Comparison of ENCODE assay signal across 13 cellular contexts in genomic region chrX:10404435-10404834, GRCh38.
"Had no signal": no experiment of that assay in that cellular context is flagged by ENCODE, and none has a peak within 500 bp of the region (broad histone marks: within the 10 kb centered on the region; RNA-seq: fewer than 3 reads in every experiment).

No MANE protein-coding gene starts in this region.

- H3K4me1 Mint-ChIP-seq: activated naive CD8-positive, alpha-beta T cell treated with anti-CD3 and anti-CD28 coated beads, Interleukin-2, amount 10 ng/mL, durations not matched to agents 7 days and 5 days had no signal

- H3K36me3 Mint-ChIP-seq: activated CD4-positive, alpha-beta memory T cell treated with anti-CD3 and anti-CD28 coated beads for 36 hours; activated naive CD8-positive, alpha-beta T cell treated with anti-CD3 and anti-CD28 coated beads, Interleukin-2, amount 10 ng/mL, durations not matched to agents 7 days and 5 days had no signal

- H3K4me3 ChIP-seq: gastrocnemius medialis, heart right ventricle, left ventricle myocardium inferior, testis, upper lobe of right lung had no signal

- ATAC-seq: gastrocnemius medialis, heart right ventricle, upper lobe of right lung had no signal

- H3K27ac Mint-ChIP-seq: activated CD4-positive, alpha-beta memory T cell treated with anti-CD3 and anti-CD28 coated beads for 36 hours; activated naive CD8-positive, alpha-beta T cell treated with anti-CD3 and anti-CD28 coated beads, Interleukin-2, amount 10 ng/mL, durations not matched to agents 7 days and 5 days; nephron progenitor cell; stimulated activated naive CD8-positive, alpha-beta T cell treated with anti-CD3 and anti-CD28 coated beads, Interleukin-15, Interleukin-2, amounts not matched to agents 100 ng/mL and 50 ng/mL, for 24 hours had no signal

- H3K4me3 Mint-ChIP-seq: activated CD4-positive, alpha-beta memory T cell treated with anti-CD3 and anti-CD28 coated beads for 36 hours; activated naive CD8-positive, alpha-beta T cell treated with anti-CD3 and anti-CD28 coated beads, Interleukin-2, amount 10 ng/mL, durations not matched to agents 7 days and 5 days; nephron progenitor cell; stimulated activated naive CD8-positive, alpha-beta T cell treated with anti-CD3 and anti-CD28 coated beads, Interleukin-15, Interleukin-2, amounts not matched to agents 100 ng/mL and 50 ng/mL, for 24 hours had no signal

- DNase-seq: activated CD4-positive, alpha-beta memory T cell treated with anti-CD3 and anti-CD28 coated beads for 36 hours; activated naive CD8-positive, alpha-beta T cell treated with anti-CD3 and anti-CD28 coated beads, Interleukin-2, amount 10 ng/mL, durations not matched to agents 7 days and 5 days; dermis blood vessel endothelial cell; gastrocnemius medialis; heart right ventricle; left ventricle myocardium inferior; mesenchymal stem cell; nephron progenitor cell; stimulated activated CD4-positive, alpha-beta T cell treated with anti-CD3 and anti-CD28 coated beads, Interleukin-2, amount 100 ng/mL, for 48 hours; T-helper 1 cell; testis; upper lobe of right lung had no signal

- H3K27me3 Mint-ChIP-seq: activated CD4-positive, alpha-beta memory T cell treated with anti-CD3 and anti-CD28 coated beads for 36 hours; activated naive CD8-positive, alpha-beta T cell treated with anti-CD3 and anti-CD28 coated beads, Interleukin-2, amount 10 ng/mL, durations not matched to agents 7 days and 5 days; stimulated activated naive CD8-positive, alpha-beta T cell treated with anti-CD3 and anti-CD28 coated beads, Interleukin-15, Interleukin-2, amounts not matched to agents 100 ng/mL and 50 ng/mL, for 24 hours had no signal

- H3K9me3 Mint-ChIP-seq: activated CD4-positive, alpha-beta memory T cell treated with anti-CD3 and anti-CD28 coated beads for 36 hours; activated naive CD8-positive, alpha-beta T cell treated with anti-CD3 and anti-CD28 coated beads, Interleukin-2, amount 10 ng/mL, durations not matched to agents 7 days and 5 days; stimulated activated naive CD8-positive, alpha-beta T cell treated with anti-CD3 and anti-CD28 coated beads, Interleukin-15, Interleukin-2, amounts not matched to agents 100 ng/mL and 50 ng/mL, for 24 hours had no signal
